Comparison of ENCODE assay signal across 19 cellular contexts in the genomic region with DNA sequence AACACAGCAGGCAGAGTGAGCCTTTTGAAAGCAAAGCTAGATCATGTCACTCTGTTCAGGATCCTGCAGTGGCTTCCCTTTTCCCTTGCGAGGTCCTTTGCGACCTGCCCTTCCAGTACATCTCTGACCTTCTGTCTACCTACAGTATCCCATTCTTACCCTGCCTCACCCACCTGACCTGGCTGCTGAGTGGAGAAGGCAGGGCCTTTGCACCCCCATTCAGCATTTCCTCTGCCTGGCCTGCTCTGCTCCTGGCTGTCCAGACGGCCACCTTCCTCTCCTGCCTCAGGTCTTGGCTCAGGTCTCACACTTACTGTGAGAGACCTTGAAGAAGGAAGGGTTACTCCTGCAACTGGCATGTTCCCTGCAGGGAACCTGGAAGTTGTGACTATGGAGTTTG.
DNase-seq lines count a peak whose midpoint lies in the region; ATAC-seq and TF ChIP-seq lines count a peak whose summit lies in the region.
"Had no signal": no experiment of that assay in that cellular context is flagged by ENCODE, and none has a peak within 500 bp of the region (broad histone marks: within the 10 kb centered on the region; RNA-seq: fewer than 3 reads in every experiment).

No MANE protein-coding gene starts in this region.

- no peaks in the 10 kb centered on the region for H3K36me3 ChIP-seq in suprapubic skin
- H3K36me3 ChIP-seq: upper lobe of left lung had no signal

- ATAC-seq in Right ventricle myocardium superior (ENCODE audit: poor library complexity): peak; percentile 11
- ATAC-seq: esophagus mucosa, GM12878, Panc1, T-cell had no signal

- H3K9me3 Mint-ChIP-seq in brain (peaks cover 0 to 3% (median 0%) of the 10 kb centered on the region in 5 experiments), neural crest cell (no peaks in the 10 kb centered on the region)
- H3K9me3 Mint-ChIP-seq: T-cell had no signal

- no peak overlapping the region for H3K4me3 Mint-ChIP-seq in brain
- no peak overlapping the region for H3K4me3 Mint-ChIP-seq in neural crest cell
- H3K4me3 Mint-ChIP-seq: activated B cell treated with CpG ODN at 0.5 μM for 24 hours, T-cell had no signal

- TF ChIP-seq CTCF in brain (conservative IDR thresholded peaks at IDR 0.05) (no peak), neural crest cell (conservative IDR thresholded peaks at IDR 0.05) (no peak), suprapubic skin (IDR thresholded peaks at IDR 0.05) (no peak)

- WGBS in suprapubic skin: 74% methylated on average over 3 of the region's 3 CpGs

- peak overlapping the region; percentile 67 for H3K27ac ChIP-seq in suprapubic skin
- H3K27ac ChIP-seq: BLaER1 treated with 17β-estradiol and CSF1 and Interleukin-3, amounts not matched to agents 10 nM and 100 nM had no signal

- no peak for TF ChIP-seq POLR2A in suprapubic skin (IDR thresholded peaks at IDR 0.05)

- H3K27ac Mint-ChIP-seq in brain: peak overlapping the region; percentile 55 to 94 (median 77)
- H3K27ac Mint-ChIP-seq in neural crest cell (ENCODE audit: unreplicated experiment): peak overlapping the region; percentile 73

- H3K9me3 ChIP-seq in suprapubic skin: no peaks in the 10 kb centered on the region
- H3K9me3 ChIP-seq: upper lobe of left lung had no signal

- H3K4me3 ChIP-seq in suprapubic skin: no peak overlapping the region
- H3K4me3 ChIP-seq: BLaER1 treated with 17β-estradiol and CSF1 and Interleukin-3, amounts not matched to agents 10 nM and 100 nM; GM12878 had no signal

- DNase-seq in Right ventricle myocardium superior (no peak), neural crest cell (ENCODE audit: low read depth, low spot score) (no peak), suprapubic skin (ENCODE audit: low spot score in 2 of 2) (no peak), activated gamma-delta T cell (lab: John Stamatoyannopoulos, UW) (no peak), NCI-H2029 (lab: John Stamatoyannopoulos, UW) (no peak), hepatic stellate cell (ENCODE audit: low spot score) (no peak), COLO668 (lab: John Stamatoyannopoulos, UW; ENCODE audit: unreplicated experiment) (no peak)
- DNase-seq: activated B cell treated with CpG ODN at 0.5 μM for 24 hours; activated naive CD4-positive, alpha-beta T cell treated with anti-CD3 and anti-CD28 coated beads, Interleukin-2, amount 50 U/mL, for 16 hours; NCI-H1436; NCI-H524; stimulated activated CD4-positive, alpha-beta T cell treated with anti-CD3 and anti-CD28 coated beads, Interleukin-15, amount 100 ng/mL, for 24 hours; T-cell had no signal

- H3K27me3 ChIP-seq in suprapubic skin: no peaks in the 10 kb centered on the region
- H3K27me3 ChIP-seq: BLaER1 treated with 17β-estradiol and CSF1 and Interleukin-3, amounts not matched to agents 10 nM and 100 nM; upper lobe of left lung had no signal

- intact Hi-C loops in Right ventricle myocardium superior (cut with DNase I): no loop called here

- TF ChIP-seq EP300 in suprapubic skin (IDR thresholded peaks at IDR 0.05): no peak

- peaks cover 68% of the 10 kb centered on the region for H3K4me1 Mint-ChIP-seq in brain
- H3K4me1 Mint-ChIP-seq in neural crest cell: peaks cover 28% of the 10 kb centered on the region

- H3K36me3 Mint-ChIP-seq in brain: peaks cover 29% of the 10 kb centered on the region
- peaks cover 2% of the 10 kb centered on the region for H3K36me3 Mint-ChIP-seq in neural crest cell (ENCODE audit: low read depth)

- H3K4me1 ChIP-seq in suprapubic skin: peaks cover 14% of the 10 kb centered on the region

- peaks cover 3% of the 10 kb centered on the region for H3K27me3 Mint-ChIP-seq in brain
- H3K27me3 Mint-ChIP-seq in neural crest cell (ENCODE audit: low read depth): no peaks in the 10 kb centered on the region
- H3K27me3 Mint-ChIP-seq: activated B cell treated with CpG ODN at 0.5 μM for 24 hours, T-cell had no signal
